In the genomic region with DNA sequence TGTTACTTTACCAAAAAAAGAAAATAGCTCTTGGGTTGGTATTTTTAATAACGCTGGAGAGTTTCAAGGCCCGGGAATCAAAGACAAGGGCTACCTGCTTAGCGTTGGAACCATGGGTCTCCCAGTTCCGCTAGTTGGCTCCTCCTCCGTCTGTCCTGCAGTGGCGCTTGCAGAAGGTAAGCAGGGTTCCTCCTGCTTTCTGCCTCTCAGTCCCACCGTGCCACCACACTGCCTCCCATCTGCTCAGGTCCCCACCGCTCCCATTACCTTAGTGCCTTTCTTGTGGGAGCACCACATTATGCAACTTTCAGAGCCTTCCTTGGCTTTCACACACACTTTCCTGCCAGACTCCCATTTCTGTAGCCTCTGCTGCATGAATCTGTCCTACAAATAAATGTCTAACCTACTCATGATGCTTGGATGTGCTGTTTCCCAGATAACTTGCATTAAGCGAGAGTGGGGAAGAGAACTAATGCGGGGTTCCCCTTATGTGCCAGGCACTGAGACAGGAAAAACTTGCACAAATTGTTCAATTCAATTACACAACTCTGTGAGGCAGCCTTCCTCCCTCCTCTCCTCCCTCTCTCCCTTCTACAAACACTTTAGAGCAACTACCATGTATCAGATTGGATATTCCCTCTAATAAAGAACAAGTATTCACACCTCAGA, we compare ENCODE assay signal across 21 cellular contexts.
A peak's percentile ranks its signal among the peaks of the same experiment; 100 is the strongest.
DNase-seq lines count a peak whose midpoint lies in the region; ATAC-seq, FAIRE-seq and TF ChIP-seq lines count a peak whose summit lies in the region.
"Had no signal": no experiment of that assay in that cellular context is flagged by ENCODE, and none has a peak within 500 bp of the region (broad histone marks: within the 10 kb centered on the region; RNA-seq: fewer than 3 reads in every experiment).

No MANE protein-coding gene starts in this region.

- no peak overlapping the region for H3K9ac ChIP-seq in neural progenitor cell
- H3K9ac ChIP-seq: GM23248 had no signal

- TF ChIP-seq POLR2A in GM12892 (IDR thresholded peaks at IDR 0.05; ENCODE audit: low read depth, low read length) = no peak

- H3K36me3 ChIP-seq in neural progenitor cell = no peaks in the 10 kb centered on the region

- FAIRE-seq in GM12892 (lab: Jason Lieb, UNC) = no peak
- FAIRE-seq: A549, G401.6, GM12891, GM19239, HTR-8/SVneo had no signal

- H3K4me3 ChIP-seq in HL-60 (replicated peaks; ENCODE audit: insufficient read depth, low read length) (no peak overlapping the region), epithelial cell of esophagus (ENCODE audit: low read length) (no peak overlapping the region), neural progenitor cell (no peak overlapping the region)
- H3K4me3 ChIP-seq: A549, GM23248 had no signal

- H3K9me3 ChIP-seq in neural progenitor cell (ENCODE audit: low read depth) = no peaks in the 10 kb centered on the region
- H3K9me3 ChIP-seq: A549, Caco-2 had no signal

- no peaks in the 10 kb centered on the region for H3K9me3 Mint-ChIP-seq in activated T-cell treated with anti-CD3 and anti-CD28 coated beads, Interleukin-2, amount 50 U/mL, for 24 hours
- H3K9me3 Mint-ChIP-seq in activated T-cell treated with anti-CD3 and anti-CD28 coated beads, Interleukin-2, amount 50 U/mL, for 72 hours = no peaks in the 10 kb centered on the region
- H3K9me3 Mint-ChIP-seq in neural progenitor cell = peaks cover 4% of the 10 kb centered on the region

- H3K27me3 ChIP-seq in HL-60 (ENCODE audit: insufficient read depth, poor library complexity, severe bottlenecking) (no peaks in the 10 kb centered on the region), neural progenitor cell (no peaks in the 10 kb centered on the region)

- no peaks in the 10 kb centered on the region for H3K4me1 ChIP-seq in neural progenitor cell
- H3K4me1 ChIP-seq: Caco-2 had no signal

- peaks cover 39% of the 10 kb centered on the region for H3K36me3 Mint-ChIP-seq in activated T-cell treated with anti-CD3 and anti-CD28 coated beads, Interleukin-2, amount 50 U/mL, for 24 hours (ENCODE audit: low read depth)
- H3K36me3 Mint-ChIP-seq in activated T-cell treated with anti-CD3 and anti-CD28 coated beads, Interleukin-2, amount 50 U/mL, for 72 hours (ENCODE audit: insufficient read depth in 2 of 2) = peaks cover 2 to 3% of the 10 kb centered on the region in 2 donors
- no peaks in the 10 kb centered on the region for H3K36me3 Mint-ChIP-seq in neural progenitor cell

- DNase-seq in activated T-cell treated with anti-CD3 and anti-CD28 coated beads, Interleukin-2, amount 50 U/mL, for 24 hours = no peak
- no peak for DNase-seq in activated T-cell treated with anti-CD3 and anti-CD28 coated beads, Interleukin-2, amount 50 U/mL, for 72 hours
- DNase-seq in HL-60 (ENCODE audit: low read depth in 1 of 2, low spot score in 1 of 2) (peak in 1 of 2 experiments; percentile 44), epithelial cell of esophagus (ENCODE audit: low read depth) (peak; percentile 39), neural progenitor cell (ENCODE audit: low spot score) (no peak), inferior parietal cortex (ENCODE audit: extremely low spot score) (no peak), GM12892 (ENCODE audit: insufficient read length) (no peak)
- DNase-seq: Caco-2, GM23248, NCI-H1436 treated with DMSO at 0.1 percent for 48 hours, NCI-H2081 treated with DMSO at 0.1 percent for 48 hours, NCI-H2227 treated with DMSO at 0.1 percent for 48 hours, NCI-H526 had no signal

- H3F3A ChIP-seq in neural progenitor cell (ENCODE audit: low read depth) = no peaks in the 10 kb centered on the region

- H3K4me2 ChIP-seq in neural progenitor cell = no peak overlapping the region

- H3K27ac ChIP-seq in HL-60 (replicated peaks) = peak overlapping the region; percentile 45
- H3K27ac ChIP-seq in neural progenitor cell = no peak overlapping the region
- H3K27ac ChIP-seq: A549, C4-2B, GM23248 had no signal

- H3K27ac Mint-ChIP-seq in activated T-cell treated with anti-CD3 and anti-CD28 coated beads, Interleukin-2, amount 50 U/mL, for 24 hours = peak overlapping the region; percentile 91
- no peak overlapping the region for H3K27ac Mint-ChIP-seq in activated T-cell treated with anti-CD3 and anti-CD28 coated beads, Interleukin-2, amount 50 U/mL, for 72 hours
- H3K27ac Mint-ChIP-seq in neural progenitor cell = peak overlapping the region; percentile 28

- peaks cover 65% of the 10 kb centered on the region for H3K4me1 Mint-ChIP-seq in activated T-cell treated with anti-CD3 and anti-CD28 coated beads, Interleukin-2, amount 50 U/mL, for 24 hours (ENCODE audit: low read depth)
- peaks cover 73% of the 10 kb centered on the region for H3K4me1 Mint-ChIP-seq in activated T-cell treated with anti-CD3 and anti-CD28 coated beads, Interleukin-2, amount 50 U/mL, for 72 hours (ENCODE audit: low read depth)
- peaks cover 13% of the 10 kb centered on the region for H3K4me1 Mint-ChIP-seq in neural progenitor cell

- H3K27me3 Mint-ChIP-seq in activated T-cell treated with anti-CD3 and anti-CD28 coated beads, Interleukin-2, amount 50 U/mL, for 24 hours = no peaks in the 10 kb centered on the region
- H3K27me3 Mint-ChIP-seq in activated T-cell treated with anti-CD3 and anti-CD28 coated beads, Interleukin-2, amount 50 U/mL, for 72 hours (ENCODE audit: low read depth) = no peaks in the 10 kb centered on the region
- H3K27me3 Mint-ChIP-seq in neural progenitor cell (ENCODE audit: insufficient read depth, low read depth) = peaks cover 2% of the 10 kb centered on the region

- H4K20me1 ChIP-seq in neural progenitor cell (ENCODE audit: low read depth) = no peaks in the 10 kb centered on the region

- TF ChIP-seq CTCF in HL-60 (IDR thresholded peaks at IDR 0.05; ENCODE audit: insufficient read depth, low read length) (no peak), epithelial cell of esophagus (IDR thresholded peaks at IDR 0.05; ENCODE audit: insufficient read depth, low read depth, low read length, missing control alignments) (no peak), neural progenitor cell (IDR thresholded peaks at IDR 0.05) (no peak)

- no peak overlapping the region for H3K4me3 Mint-ChIP-seq in activated T-cell treated with anti-CD3 and anti-CD28 coated beads, Interleukin-2, amount 50 U/mL, for 24 hours
- peak overlapping the region in 1 of 2 donors; percentile 1 for H3K4me3 Mint-ChIP-seq in activated T-cell treated with anti-CD3 and anti-CD28 coated beads, Interleukin-2, amount 50 U/mL, for 72 hours
- no peak overlapping the region for H3K4me3 Mint-ChIP-seq in neural progenitor cell

- no peaks in the 10 kb centered on the region for H3K79me2 ChIP-seq in neural progenitor cell (ENCODE audit: low read depth)

- H2AFZ ChIP-seq in neural progenitor cell (replicated peaks) = no peak overlapping the region
- H2AFZ ChIP-seq: GM23248 had no signal

- no peak for ATAC-seq in activated T-cell treated with anti-CD3 and anti-CD28 coated beads, Interleukin-2, amount 50 U/mL, for 72 hours (replicated peaks in 1 of 2)
- no peak for ATAC-seq in GM19395 (IDR thresholded peaks at IDR 0.05; ENCODE audit: unreplicated experiment)
- ATAC-seq: A549, HCT116 had no signal
